1 cellular context compared by ENCODE assay signal in the genomic region with DNA sequence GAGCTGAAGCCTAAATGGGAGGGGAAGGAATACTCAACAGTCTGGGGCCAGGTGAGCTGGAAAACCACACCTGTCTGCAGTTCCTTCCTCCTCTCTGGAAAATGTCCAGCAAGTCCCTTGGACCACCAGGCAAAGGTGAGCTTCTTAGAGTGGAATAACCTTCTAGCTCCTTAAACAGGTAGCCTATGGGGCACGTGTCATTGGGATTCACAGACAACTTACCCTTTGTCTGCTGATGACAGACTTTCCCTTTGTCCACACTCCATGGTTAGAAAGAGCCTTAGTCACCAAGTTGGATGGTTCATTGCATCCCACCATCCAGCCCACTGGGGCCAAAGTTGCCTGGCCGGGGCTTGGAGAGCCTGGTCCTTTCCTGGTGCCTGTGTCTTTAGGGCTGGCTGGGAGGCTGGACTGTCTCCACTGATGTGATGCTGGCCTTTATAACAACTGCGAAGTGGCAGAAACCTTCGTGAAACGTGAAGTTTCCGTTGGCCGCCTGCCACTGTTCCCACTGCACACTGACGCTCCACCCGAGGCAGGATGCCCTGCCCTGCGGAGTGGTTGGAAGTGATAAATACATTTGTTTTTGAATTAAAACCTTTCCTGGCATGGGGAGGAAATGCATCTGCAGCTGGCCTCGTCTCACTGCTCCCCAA.
TF ChIP-seq lines count a peak whose summit lies in the region.

No MANE protein-coding gene starts in this region.

TF ChIP-seq in endothelial cell of umbilical vein, 7 proteins besides CTCF, POLR2A, EP300 and RAD21:
- TF ChIP-seq FOS (IDR thresholded peaks at IDR 0.05; ENCODE audit: borderline replicate concordance, insufficient read depth, low read length) (no peak), POLR2AphosphoS5 (IDR thresholded peaks at IDR 0.05; ENCODE audit: insufficient read depth, low read depth, low read length) (no peak), MYC (IDR thresholded peaks at IDR 0.05; ENCODE audit: low read depth, low read length) (no peak), GATA2 (IDR thresholded peaks at IDR 0.05; ENCODE audit: insufficient read depth, insufficient read length, low read depth, low read length) (no peak), EZH2 (IDR thresholded peaks at IDR 0.05; ENCODE audit: borderline replicate concordance, low read depth, low read length, severe bottlenecking) (no peak), JUN (IDR thresholded peaks at IDR 0.05; ENCODE audit: borderline replicate concordance, insufficient read depth, insufficient read length, low read depth) (no peak)
- TF ChIP-seq, protein P1, sequence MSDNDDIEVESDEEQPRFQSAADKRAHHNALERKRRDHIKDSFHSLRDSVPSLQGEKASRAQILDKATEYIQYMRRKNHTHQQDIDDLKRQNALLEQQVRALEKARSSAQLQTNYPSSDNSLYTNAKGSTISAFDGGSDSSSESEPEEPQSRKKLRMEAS (IDR thresholded peaks at IDR 0.05; ENCODE audit: insufficient read depth, insufficient read length): no peak
TF ChIP-seq in endothelial cell of umbilical vein: peak in this region for 0.
